ENCODE assay signal across 14 cellular contexts in the genomic region with DNA sequence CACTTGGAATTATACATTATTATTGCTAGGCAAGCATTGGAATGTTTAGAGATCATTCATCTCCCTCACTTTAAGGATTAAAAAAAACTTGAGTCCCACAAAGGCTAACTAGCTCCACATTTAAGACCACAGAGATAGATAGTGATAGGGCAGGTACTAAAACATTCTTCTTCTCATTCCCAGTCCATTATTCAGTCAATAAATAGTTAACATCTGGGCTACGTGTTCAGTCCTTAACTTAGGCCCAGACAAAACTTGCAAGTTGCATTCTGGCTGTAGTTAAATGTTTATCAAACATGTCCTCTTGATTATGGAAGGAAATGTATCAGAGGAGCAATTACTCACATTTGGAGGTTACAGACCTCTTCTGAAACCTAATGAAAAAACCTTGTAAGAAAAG. TPM values are rescaled to one million over a fixed set of nuclear protein-coding genes. Genes with fewer than 3 reads are reported as not detected.
DNase-seq lines count a peak whose midpoint lies in the region; ATAC-seq and TF ChIP-seq lines count a peak whose summit lies in the region.
"Had no signal": no experiment of that assay in that cellular context is flagged by ENCODE, and none has a peak within 500 bp of the region (broad histone marks: within the 10 kb centered on the region; RNA-seq: fewer than 3 reads in every experiment).

No MANE protein-coding gene starts in this region.

- no peak overlapping the region for H2AFZ ChIP-seq in neural progenitor cell (replicated peaks)

- no peak for ATAC-seq in heart right ventricle
- no peak for ATAC-seq in left ventricle myocardium superior
- ATAC-seq in GM18502 (IDR thresholded peaks at IDR 0.05; ENCODE audit: poor library complexity, unreplicated experiment): no peak
- no peak for ATAC-seq in HG03460 (IDR thresholded peaks at IDR 0.05; ENCODE audit: unreplicated experiment)
- ATAC-seq in GM21528 (IDR thresholded peaks at IDR 0.05; ENCODE audit: low FRiP score, unreplicated experiment): no peak
- ATAC-seq: body of pancreas, K562 had no signal

- H3K4me1 ChIP-seq in heart right ventricle (peaks cover 0 to 56% (median 26%) of the 10 kb centered on the region in 9 donors), neural progenitor cell (peaks cover 19% of the 10 kb centered on the region), uterus (no peaks in the 10 kb centered on the region)

- no peaks in the 10 kb centered on the region for H3K79me2 ChIP-seq in neural progenitor cell (ENCODE audit: low read depth)

- WGBS in heart right ventricle, 2 donors: 26% methylated on average over 1 of the region's 1 CpG

- peaks cover 2% of the 10 kb centered on the region for H3K27me3 Mint-ChIP-seq in neural progenitor cell (ENCODE audit: insufficient read depth, low read depth)

- DNase-seq in heart right ventricle: no peak
- DNase-seq in left ventricle myocardium superior: no peak
- no peak for DNase-seq in epithelial cell of proximal tubule (ENCODE audit: low read depth)
- no peak for DNase-seq in neural progenitor cell (ENCODE audit: low spot score)
- DNase-seq in uterus: no peak
- DNase-seq: body of pancreas; OCI-M1; stimulated activated CD4-positive, alpha-beta T cell treated with anti-CD3 and anti-CD28 coated beads, Interleukin-4, amount 100 ng/mL, for 1 hour had no signal

- intact Hi-C loops in heart right ventricle (cut with DNase I): loop anchor here in 4 of 10 donors (5.0 kb wide), 1 partner anchor 78 kb away; a partner anchor contains a TSS
- intact Hi-C loops in left ventricle myocardium superior (cut with micrococcal nuclease): no loop called here
- intact Hi-C loops in uterus (cut with DNase I; ENCODE audit: low total_unique reads): no loop called here

- H3K4me3 ChIP-seq in heart right ventricle (peak overlapping the region; percentile 34 to 80 (median 62)), epithelial cell of proximal tubule (ENCODE audit: low read depth, low read length) (peak overlapping the region; percentile 82), neural progenitor cell (no peak overlapping the region), uterus (peak overlapping the region; percentile 76 to 81)
- H3K4me3 ChIP-seq: body of pancreas, K562 had no signal

- H3K4me3 Mint-ChIP-seq in neural progenitor cell: peak overlapping the region; percentile 92

- H3K36me3 ChIP-seq in heart right ventricle: peaks cover 0 to 23% (median 5%) of the 10 kb centered on the region in 9 donors
- no peaks in the 10 kb centered on the region for H3K36me3 ChIP-seq in neural progenitor cell
- H3K36me3 ChIP-seq in uterus: no peaks in the 10 kb centered on the region

- H3K4me2 ChIP-seq in neural progenitor cell: no peak overlapping the region

- no peak overlapping the region for H3K9ac ChIP-seq in neural progenitor cell

- H4K20me1 ChIP-seq in neural progenitor cell (ENCODE audit: low read depth): no peaks in the 10 kb centered on the region

- peaks cover 15% of the 10 kb centered on the region for H3K36me3 Mint-ChIP-seq in neural progenitor cell

- peaks cover 29% of the 10 kb centered on the region for H3K4me1 Mint-ChIP-seq in neural progenitor cell

- no peaks in the 10 kb centered on the region for H3K9me3 Mint-ChIP-seq in neural progenitor cell

- H3K27ac ChIP-seq in heart right ventricle (peak overlapping the region; percentile 36 to 98 (median 90)), neural progenitor cell (no peak overlapping the region), uterus (peak overlapping the region; percentile 98)

- TF ChIP-seq CTCF in heart right ventricle (IDR thresholded peaks at IDR 0.05): no peak
- TF ChIP-seq CTCF in epithelial cell of proximal tubule (conservative IDR thresholded peaks at IDR 0.05; ENCODE audit: low read depth, low read length): no peak
- no peak for TF ChIP-seq CTCF in neural progenitor cell (IDR thresholded peaks at IDR 0.05)
- TF ChIP-seq CTCF in uterus (IDR thresholded peaks at IDR 0.05): no peak

- no peak overlapping the region for H3K27ac Mint-ChIP-seq in neural progenitor cell

- peaks cover 10% of the 10 kb centered on the region for H3F3A ChIP-seq in neural progenitor cell (ENCODE audit: low read depth)

- H3K27me3 ChIP-seq in heart right ventricle (peaks cover 0 to 30% (median 0%) of the 10 kb centered on the region in 7 donors), neural progenitor cell (peaks cover 7% of the 10 kb centered on the region), uterus (no peaks in the 10 kb centered on the region)
- H3K27me3 ChIP-seq: body of pancreas had no signal

- TF ChIP-seq POLR2A in uterus (IDR thresholded peaks at IDR 0.05): no peak

- H3K9me3 ChIP-seq in heart right ventricle (no peaks in the 10 kb centered on the region), neural progenitor cell (ENCODE audit: low read depth) (no peaks in the 10 kb centered on the region), uterus (no peaks in the 10 kb centered on the region)
- H3K9me3 ChIP-seq: body of pancreas had no signal

RNA-seq across cellular contexts. Expression of a gene that starts 2.4 kb away (rescaled TPM):
- total RNA-seq in heart right ventricle (10 to 100 TPM; 10.6 to 24.7 (median 14.6) TPM), left ventricle myocardium superior (20.3 TPM), epithelial cell of proximal tubule (35.2 and 43.6 TPM in 2 replicates), neural progenitor cell (ENCODE audit: low replicate concordance) (0.56 and 0.86 TPM in 2 replicates), uterus (10 to 100 TPM; 33.0 to 75.9 (median 49.0) TPM)
- 10 to 100 TPM; 32.1 to 52.7 TPM for polyA plus RNA-seq in heart right ventricle
- total RNA-seq: K562 had no signal

RNA-seq across cellular contexts. Expression of a gene that starts 17.6 kb away (rescaled TPM):
- not detected for total RNA-seq in heart right ventricle
- polyA plus RNA-seq in heart right ventricle: not detected
- total RNA-seq in left ventricle myocardium superior: not detected
- total RNA-seq in epithelial cell of proximal tubule: not detected in 2 replicates
- total RNA-seq in neural progenitor cell (ENCODE audit: low replicate concordance): 0.06 TPM in 1 of 2 replicates, not detected in the other
- total RNA-seq in uterus: not detected
- total RNA-seq: body of pancreas, glomerular endothelial cell, temporal lobe had no signal

RNA-seq across cellular contexts. Expression of a gene that starts 33.4 kb away (rescaled TPM):
- 10 to 100 TPM in 1 of 10 donors, 1 to 10 TPM in 9; 1.1 to 13.4 (median 2.2) TPM for total RNA-seq in heart right ventricle
- polyA plus RNA-seq in heart right ventricle: 1 to 10 TPM; 1.8 to 8.5 TPM
- 1.4 TPM for total RNA-seq in left ventricle myocardium superior
- total RNA-seq in epithelial cell of proximal tubule: 144 and 162 TPM in 2 replicates
- 1.5 and 5.8 TPM in 2 replicates for total RNA-seq in neural progenitor cell (ENCODE audit: low replicate concordance)
- 10 to 100 TPM in 2 of 4 donors, 1 to 10 TPM in 1, not detected in 1; 6.2 to 15.1 (median 10.5) TPM for total RNA-seq in uterus
